Comparison of ENCODE assay signal across 14 cellular contexts in genomic region chr2:190698895-190699294, GRCh38. TPM values are rescaled to one million over a fixed set of nuclear protein-coding genes. Genes with fewer than 3 reads are reported as not detected.
DNase-seq lines count a peak whose midpoint lies in the region; ATAC-seq and TF ChIP-seq lines count a peak whose summit lies in the region.
"Had no signal": no experiment of that assay in that cellular context is flagged by ENCODE, and none has a peak within 500 bp of the region (broad histone marks: within the 10 kb centered on the region; RNA-seq: fewer than 3 reads in every experiment).

No MANE protein-coding gene starts in this region.

- no peaks in the 10 kb centered on the region for H3K4me1 ChIP-seq in HEK293 (ENCODE audit: control insufficient read depth, insufficient read depth, low read length)

- no peak for TF ChIP-seq CTCF in HEK293 (tag by site-specific recombination; IDR thresholded peaks at IDR 0.05)

- POLR2A ChIA-PET in HEK293 (lab: Yijun Ruan, JAX): no interaction called here
- POLR2A ChIA-PET in activated CD4-positive, alpha-beta T cell treated with anti-CD3 and anti-CD28 coated beads, Interleukin-2, amount 10 ng/mL, durations not matched to agents 7 days and 5 days (lab: Charles Lee): no interaction called here

- peak; percentile 6 for DNase-seq in AG08395 (ENCODE audit: low spot score)
- DNase-seq in dermis blood vessel endothelial cell: peak; percentile 32
- DNase-seq in left lobe of liver (ENCODE audit: low spot score): no peak
- DNase-seq in NCI-H1105 treated with DMSO at 0.1 percent for 48 hours (lab: John Stamatoyannopoulos, UW): no peak
- no peak for DNase-seq in activated CD4-positive, alpha-beta T cell treated with anti-CD3 and anti-CD28 coated beads, Interleukin-2, amount 10 ng/mL, durations not matched to agents 7 days and 5 days
- DNase-seq in activated gamma-delta T cell treated with Interleukin-2 at 50 U/mL for 16 hours: no peak
- DNase-seq: CD8-positive, alpha-beta memory T cell; effector CD4-positive, alpha-beta T cell; MV-4-11; NCI-H446 treated with DMSO at 0.1 percent for 48 hours; SHP77 had no signal

- peaks cover 6% of the 10 kb centered on the region for H3K4me1 Mint-ChIP-seq in activated CD4-positive, alpha-beta T cell treated with anti-CD3 and anti-CD28 coated beads, Interleukin-2, amount 10 ng/mL, durations not matched to agents 7 days and 5 days

- no peaks in the 10 kb centered on the region for H3K36me3 ChIP-seq in HEK293 (ENCODE audit: control insufficient read depth in 2 of 2, insufficient read depth in 1 of 2, low read length in 2 of 2)

- no peak overlapping the region for H3K27ac Mint-ChIP-seq in activated CD4-positive, alpha-beta T cell treated with anti-CD3 and anti-CD28 coated beads, Interleukin-2, amount 10 ng/mL, durations not matched to agents 7 days and 5 days

- H3K4me3 Mint-ChIP-seq in activated CD4-positive, alpha-beta T cell treated with anti-CD3 and anti-CD28 coated beads, Interleukin-2, amount 10 ng/mL, durations not matched to agents 7 days and 5 days: no peak overlapping the region
- H3K4me3 Mint-ChIP-seq: CD8-positive, alpha-beta memory T cell had no signal

- ATAC-seq in left lobe of liver (peak; percentile 30), GM21381 (IDR thresholded peaks at IDR 0.05; ENCODE audit: unreplicated experiment) (no peak)
- ATAC-seq: sciatic nerve had no signal

- H3K9me3 ChIP-seq in HEK293 (ENCODE audit: control insufficient read depth, insufficient read depth, low read depth, low read length): no peaks in the 10 kb centered on the region

- CTCF ChIA-PET in HEK293 (lab: Yijun Ruan, JAX): no interaction called here
- CTCF ChIA-PET in activated CD4-positive, alpha-beta T cell treated with anti-CD3 and anti-CD28 coated beads, Interleukin-2, amount 10 ng/mL, durations not matched to agents 7 days and 5 days (lab: Charles Lee): no interaction called here

- H3K9me3 Mint-ChIP-seq in activated CD4-positive, alpha-beta T cell treated with anti-CD3 and anti-CD28 coated beads, Interleukin-2, amount 10 ng/mL, durations not matched to agents 7 days and 5 days: no peaks in the 10 kb centered on the region
- H3K9me3 Mint-ChIP-seq: CD8-positive, alpha-beta memory T cell had no signal

- H3K4me3 ChIP-seq in HEK293 (ENCODE audit: low read depth, low read length): no peak overlapping the region

- no peak overlapping the region for H3K27ac ChIP-seq in HEK293 (ENCODE audit: extremely low read depth, low read depth, low read length)

- peaks cover 2% of the 10 kb centered on the region for H3K36me3 Mint-ChIP-seq in activated CD4-positive, alpha-beta T cell treated with anti-CD3 and anti-CD28 coated beads, Interleukin-2, amount 10 ng/mL, durations not matched to agents 7 days and 5 days (ENCODE audit: low read depth)
- H3K36me3 Mint-ChIP-seq: CD8-positive, alpha-beta memory T cell had no signal

- H3K27me3 Mint-ChIP-seq in activated CD4-positive, alpha-beta T cell treated with anti-CD3 and anti-CD28 coated beads, Interleukin-2, amount 10 ng/mL, durations not matched to agents 7 days and 5 days: no peaks in the 10 kb centered on the region

TF ChIP-seq in HEK293, 187 proteins besides CTCF, POLR2A, EP300 and RAD21:
- TF ChIP-seq ZNF223 (tag by site-specific recombination; IDR thresholded peaks at IDR 0.05) (no peak), ZNF211 (tag by site-specific recombination; IDR thresholded peaks at IDR 0.05; ENCODE audit: low read depth) (no peak), GLI2 (tag by site-specific recombination; IDR thresholded peaks at IDR 0.05; ENCODE audit: borderline replicate concordance, low read depth) (no peak), SCRT2 (tag by site-specific recombination; IDR thresholded peaks at IDR 0.05) (peak; percentile 53; the same call in 1 of the 2 replicates), ZNF843 (tag by site-specific recombination; IDR thresholded peaks at IDR 0.05) (no peak)

RNA-seq across cellular contexts. Expression of gene NAB1, which starts 50.0 kb away (rescaled TPM):
- total RNA-seq in dermis blood vessel endothelial cell: 38.8 and 64.2 TPM in 2 replicates
- total RNA-seq in left lobe of liver: 27.0 TPM
- total RNA-seq in activated CD4-positive, alpha-beta T cell treated with anti-CD3 and anti-CD28 coated beads, Interleukin-2, amount 10 ng/mL, durations not matched to agents 7 days and 5 days: 10 to 100 TPM; 21.9 to 28.9 TPM

Comparison
In these comparisons a context has a peak if more than half of its experiments do, and no peak if none do; other contexts are left out.
1. DNase-seq: peak in AG08395 (single experiment) and dermis blood vessel endothelial cell (single experiment); none in left lobe of liver (single experiment), NCI-H1105 treated with DMSO at 0.1 percent for 48 hours (single experiment), activated CD4-positive, alpha-beta T cell treated with anti-CD3 and anti-CD28 coated beads, Interleukin-2, amount 10 ng/mL, durations not matched to agents 7 days and 5 days (single experiment) and activated gamma-delta T cell treated with Interleukin-2 at 50 U/mL for 16 hours (single experiment).